13 cellular contexts compared by ENCODE assay signal in the genomic region with DNA sequence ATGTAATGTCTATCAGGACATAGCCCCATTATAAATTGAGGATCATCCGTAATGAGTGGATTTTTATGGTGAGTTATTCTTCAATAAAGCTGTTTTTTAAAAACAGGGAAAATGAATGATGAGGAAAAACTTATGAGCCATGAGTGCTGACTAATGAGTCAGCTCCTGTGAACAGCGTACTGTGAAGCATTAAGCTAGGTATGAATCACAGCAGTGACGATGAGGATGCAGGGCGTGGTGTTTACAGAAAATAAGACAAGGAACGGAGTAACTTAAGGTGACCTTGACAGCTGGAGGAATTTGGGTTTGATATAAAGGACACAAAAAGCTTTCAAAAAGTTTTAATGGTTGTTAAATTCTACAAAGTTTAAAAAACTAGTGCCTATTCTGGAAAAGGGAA.
DNase-seq lines count a peak whose midpoint lies in the region; ATAC-seq, FAIRE-seq and TF ChIP-seq lines count a peak whose summit lies in the region.
"Had no signal": no experiment of that assay in that cellular context is flagged by ENCODE, and none has a peak within 500 bp of the region (broad histone marks: within the 10 kb centered on the region; RNA-seq: fewer than 3 reads in every experiment).

No MANE protein-coding gene starts in this region.

- POLR2A ChIA-PET in IMR-90 (lab: Charles Lee; ENCODE audit: unreplicated experiment), result interaction anchor here (0.7 kb wide), 1 partner anchor 863 kb away, joined by 4 read pairs; no protein-coding TSS in a partner anchor

- WGBS in IMR-90 (ENCODE audit: extremely low coverage in 2 of 2, insufficient read length in 1 of 2), 2 experiments, result 0% methylated on average over 2 of the region's 5 CpGs; no CpG with 5 or more reads in 1 of the 2 experiments
- WGBS in mammary epithelial cell (ENCODE audit: low coverage, missing lambda C conversion rate), result 3% methylated on average over 5 of the region's 5 CpGs

- peak overlapping the region; percentile 68; the same call in 1 of the 3 replicates for H2BK15ac ChIP-seq in IMR-90 (ENCODE audit: low read depth, low read length)

- no peaks in the 10 kb centered on the region for H3K27me3 ChIP-seq in IMR-90 (ENCODE audit: control insufficient read depth, insufficient read depth, low read length)
- no peaks in the 10 kb centered on the region for H3K27me3 ChIP-seq in mammary epithelial cell (ENCODE audit: insufficient read depth, low read length)
- H3K27me3 ChIP-seq: ascending aorta had no signal

- H2BK5ac ChIP-seq in IMR-90 (ENCODE audit: low read depth, low read length, poor library complexity, severe bottlenecking), result no peak overlapping the region

- H3K9me3 ChIP-seq in IMR-90 (ENCODE audit: control insufficient read depth, insufficient read depth, low read length), result no peaks in the 10 kb centered on the region
- H3K9me3 ChIP-seq in mammary epithelial cell (replicated peaks; ENCODE audit: insufficient read depth, low read length), result no peaks in the 10 kb centered on the region
- H3K9me3 ChIP-seq: ascending aorta had no signal

- H2BK20ac ChIP-seq in IMR-90 (ENCODE audit: low read depth, low read length), result no peak overlapping the region

- FAIRE-seq in GM19239 (lab: Jason Lieb, UNC), result no peak

- no peak overlapping the region for H3K9ac ChIP-seq in IMR-90 (ENCODE audit: low read depth, low read length)
- peak overlapping the region; percentile 46 for H3K9ac ChIP-seq in mammary epithelial cell (ENCODE audit: insufficient read depth, low read length)
- H3K9ac ChIP-seq: KMS-11 had no signal

- no peaks in the 10 kb centered on the region for H3K79me1 ChIP-seq in IMR-90 (ENCODE audit: low read depth in 1 of 2, low read length in 2 of 2)

- H4K8ac ChIP-seq in IMR-90 (ENCODE audit: low read depth in 2 of 2, low read length in 2 of 2), result no peak overlapping the region

- no peak for TF ChIP-seq RAD21 in IMR-90 (IDR thresholded peaks at IDR 0.05; ENCODE audit: low read length)

- dilution Hi-C loops in IMR-90 (cut with HindIII; ENCODE audit: low sequenced_read_pairs, unreplicated experiment) (no loop called here), mammary epithelial cell (cut with HindIII; ENCODE audit: low sequenced_read_pairs) (no loop called here)

- no peaks in the 10 kb centered on the region for H4K20me1 ChIP-seq in IMR-90 (ENCODE audit: insufficient read depth, low read length)
- no peaks in the 10 kb centered on the region for H4K20me1 ChIP-seq in mammary epithelial cell (ENCODE audit: insufficient read depth, low read length)

- H3K23ac ChIP-seq in IMR-90 (ENCODE audit: low read depth, low read length), result no peak overlapping the region

- in situ Hi-C loops in IMR-90 (cut with MboI; ENCODE audit: low sequenced_read_pairs) (no loop called here), mammary epithelial cell (cut with MboI; ENCODE audit: low sequenced_read_pairs in 2 of 2) (no loop called here)

- H3K4me3 ChIP-seq in IMR-90 (ENCODE audit: insufficient read depth, low read depth, low read length), result no peak overlapping the region
- H3K4me3 ChIP-seq in mammary epithelial cell (replicated peaks in 1 of 3; ENCODE audit: insufficient read depth in 1 of 3, low read depth in 2 of 3, low read length in 3 of 3), result no peak overlapping the region
- H3K4me3 ChIP-seq: ascending aorta, skin epidermis had no signal

- ATAC-seq in IMR-90 (ENCODE audit: low read depth), result peak; percentile 72

- H3K9me1 ChIP-seq in IMR-90 (ENCODE audit: insufficient read depth, low read length), result peaks cover 15% of the 10 kb centered on the region

- H3K14ac ChIP-seq in IMR-90 (replicated peaks; ENCODE audit: low read depth, low read length), result no peak overlapping the region

- peak overlapping the region; percentile 77; the same call in 1 of the 2 replicates for H2BK120ac ChIP-seq in IMR-90 (ENCODE audit: low read depth, low read length)

- no peak for TF ChIP-seq POLR2A in IMR-90 (IDR thresholded peaks at IDR 0.05; ENCODE audit: low read depth, low read length)

- H3K4me2 ChIP-seq in IMR-90 (ENCODE audit: low read depth, low read length) (no peak overlapping the region), mammary epithelial cell (ENCODE audit: insufficient read depth, low read depth, low read length) (peak overlapping the region; percentile 48)
- H3K4me2 ChIP-seq: KMS-11 had no signal

- no TSS peak for BruUV-seq in IMR-90 (replicated peaks; lab: Mats Ljungman, UMichigan)
- BruUV-seq in mammary epithelial cell (replicated peaks; lab: Mats Ljungman, UMichigan), result no TSS peak

- 0 out of 2 replicates have a peak overlapping the region, but pooled peaks have one; percentile 41 for H2AK5ac ChIP-seq in IMR-90 (ENCODE audit: low read depth, low read length)

- intact Hi-C loops in IMR-90 (cut with micrococcal nuclease) (no loop called here), mammary epithelial cell (cut with micrococcal nuclease) (no loop called here)

- CTCF ChIA-PET in IMR-90 (lab: Yijun Ruan, JAX) (interaction anchor here (0.6 to 0.8 kb wide), 2 partner anchors 9 to 963 kb away, joined by 3 read pairs; no protein-coding TSS in a partner anchor), mammary epithelial cell (lab: Charles Lee; ENCODE audit: low non-redundant PET) (interaction anchor here (0.8 kb wide), 1 partner anchor 11 kb away, joined by 5 read pairs; no protein-coding TSS in a partner anchor)

- no peak overlapping the region for H3K56ac ChIP-seq in IMR-90 (ENCODE audit: extremely low read depth, insufficient read depth, low read length)

- H3K4ac ChIP-seq in IMR-90 (ENCODE audit: low read depth, low read length), result no peak overlapping the region

- H3K18ac ChIP-seq in IMR-90 (ENCODE audit: low read depth, low read length), result no peak overlapping the region

- TF ChIP-seq CTCF in IMR-90 (conservative IDR thresholded peaks at IDR 0.05; ENCODE audit: low read depth, low read length) (no peak), mammary epithelial cell (conservative IDR thresholded peaks at IDR 0.05 in 1 of 2, IDR thresholded peaks at IDR 0.05 in 1 of 2; ENCODE audit: extremely low read depth in 1 of 2, insufficient read depth in 1 of 2, low read depth in 1 of 2, low read length in 2 of 2) (no peak)

- peaks cover 10% of the 10 kb centered on the region for H3K4me1 ChIP-seq in IMR-90 (ENCODE audit: control insufficient read depth, insufficient read depth, low read length)
- peaks cover 38% of the 10 kb centered on the region for H3K4me1 ChIP-seq in mammary epithelial cell (ENCODE audit: insufficient read depth, low read length)
- H3K4me1 ChIP-seq: ascending aorta had no signal

- H2AFZ ChIP-seq in IMR-90 (replicated peaks; ENCODE audit: low read length, poor library complexity) (no peak overlapping the region), mammary epithelial cell (ENCODE audit: low read depth, low read length) (no peak overlapping the region)

- H4K91ac ChIP-seq in IMR-90 (ENCODE audit: insufficient read depth, low read depth, low read length), result 0 out of 2 replicates have a peak overlapping the region, but pooled peaks have one; percentile 58

- no peak overlapping the region for H2AK9ac ChIP-seq in IMR-90 (replicated peaks; ENCODE audit: low read depth, low read length, poor library complexity)

- DNase-seq in AG08396 (ENCODE audit: low spot score) (peak; percentile 79), IMR-90 (peak; percentile 94), mammary epithelial cell (peak; percentile 91), kidney glomerular epithelial cell (lab: John Stamatoyannopoulos, UW) (peak; percentile 78), SKM-1 (lab: John Stamatoyannopoulos, UW; ENCODE audit: unreplicated experiment) (no peak), NCI-H146 treated with DMSO at 0.1 percent for 48 hours (lab: John Stamatoyannopoulos, UW; ENCODE audit: unreplicated experiment) (no peak), GM19239 (ENCODE audit: insufficient read length, low spot score) (no peak), Kasumi-1 (lab: John Stamatoyannopoulos, UW) (no peak)
- DNase-seq: NCI-H524 treated with DMSO at 0.1 percent for 48 hours, T-helper 2 cell had no signal

- H3K27ac ChIP-seq in IMR-90 (ENCODE audit: insufficient read depth, low read length), result no peak overlapping the region
- H3K27ac ChIP-seq in mammary epithelial cell (ENCODE audit: insufficient read depth, low read depth, low read length), result peak overlapping the region; percentile 80
- H3K27ac ChIP-seq: ascending aorta, KMS-11, skin epidermis had no signal

- no peak overlapping the region for H4K5ac ChIP-seq in IMR-90 (ENCODE audit: low read depth, low read length)

- H3K36me3 ChIP-seq in IMR-90 (ENCODE audit: control insufficient read depth, insufficient read depth, low read length) (no peaks in the 10 kb centered on the region), mammary epithelial cell (ENCODE audit: insufficient read depth, low read length) (no peaks in the 10 kb centered on the region)
- H3K36me3 ChIP-seq: ascending aorta had no signal

- H3K79me2 ChIP-seq in mammary epithelial cell (ENCODE audit: insufficient read depth, low read length), result no peaks in the 10 kb centered on the region

TF ChIP-seq in IMR-90, 13 proteins besides CTCF, POLR2A, EP300 and RAD21 (continues in another document):
- TF ChIP-seq BHLHE40 (IDR thresholded peaks at IDR 0.05; ENCODE audit: low read depth, low read length) (no peak; the same call in 1 of the 2 replicates), CHD1 (IDR thresholded peaks at IDR 0.05; ENCODE audit: low read depth, low read length) (no peak), RFX5 (IDR thresholded peaks at IDR 0.05; ENCODE audit: low read depth, low read length) (no peak), NFE2L2 (IDR thresholded peaks at IDR 0.05; ENCODE audit: low read depth, low read length) (no peak; the same call in 1 of the 2 replicates), MXI1 (IDR thresholded peaks at IDR 0.05; ENCODE audit: borderline replicate concordance, low read depth, low read length) (no peak), RCOR1 (IDR thresholded peaks at IDR 0.05; ENCODE audit: insufficient replicate concordance, low read length) (no peak), MAFK (IDR thresholded peaks at IDR 0.05; ENCODE audit: low read depth, low read length) (peak; percentile 48; the same call in 1 of the 2 replicates), CEBPB (IDR thresholded peaks at IDR 0.05; ENCODE audit: low read depth, low read length) (no peak), FOS (IDR thresholded peaks at IDR 0.05; ENCODE audit: low read depth, low read length) (peak; percentile 94), MAZ (IDR thresholded peaks at IDR 0.05; ENCODE audit: borderline replicate concordance, low read depth, low read length) (no peak), SMC3 (IDR thresholded peaks at IDR 0.05; ENCODE audit: low read depth, low read length) (no peak)
- TF ChIP-seq, protein P1, sequence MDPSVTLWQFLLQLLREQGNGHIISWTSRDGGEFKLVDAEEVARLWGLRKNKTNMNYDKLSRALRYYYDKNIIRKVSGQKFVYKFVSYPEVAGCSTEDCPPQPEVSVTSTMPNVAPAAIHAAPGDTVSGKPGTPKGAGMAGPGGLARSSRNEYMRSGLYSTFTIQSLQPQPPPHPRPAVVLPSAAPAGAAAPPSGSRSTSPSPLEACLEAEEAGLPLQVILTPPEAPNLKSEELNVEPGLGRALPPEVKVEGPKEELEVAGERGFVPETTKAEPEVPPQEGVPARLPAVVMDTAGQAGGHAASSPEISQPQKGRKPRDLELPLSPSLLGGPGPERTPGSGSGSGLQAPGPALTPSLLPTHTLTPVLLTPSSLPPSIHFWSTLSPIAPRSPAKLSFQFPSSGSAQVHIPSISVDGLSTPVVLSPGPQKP (IDR thresholded peaks at IDR 0.05; ENCODE audit: borderline replicate concordance, low read depth, low read length), result no peak

Comparison
In these comparisons a context has a peak if more than half of its experiments do, and no peak if none do; other contexts are left out.
1. DNase-seq: peak in AG08396 (single experiment), IMR-90 (single experiment), mammary epithelial cell (single experiment) and kidney glomerular epithelial cell (single experiment); none in SKM-1 (single experiment), NCI-H146 treated with DMSO at 0.1 percent for 48 hours (single experiment), GM19239 (single experiment) and Kasumi-1 (0 of 2).